ENCODE assay signal across 21 cellular contexts in genomic region chr1:238324465-238324864, GRCh38.
DNase-seq lines count a peak whose midpoint lies in the region; ATAC-seq, FAIRE-seq and TF ChIP-seq lines count a peak whose summit lies in the region.
"Had no signal": no experiment of that assay in that cellular context is flagged by ENCODE, and none has a peak within 500 bp of the region (broad histone marks: within the 10 kb centered on the region; RNA-seq: fewer than 3 reads in every experiment).

No MANE protein-coding gene starts in this region.

- no peak overlapping the region for H3K27ac ChIP-seq in astrocyte (ENCODE audit: low read depth, low read length)
- H3K27ac ChIP-seq in neural progenitor cell = no peak overlapping the region
- H3K27ac ChIP-seq: 22Rv1, BLaER1, C4-2B, GM23248 had no signal

- H3K4me2 ChIP-seq in astrocyte (ENCODE audit: low read length) = no peak overlapping the region
- H3K4me2 ChIP-seq in neural progenitor cell = no peak overlapping the region
- H3K4me2 ChIP-seq: BLaER1 had no signal

- H3K4me3 ChIP-seq in astrocyte (ENCODE audit: insufficient read depth, low read depth, low read length) (no peak overlapping the region), neural progenitor cell (no peak overlapping the region)
- H3K4me3 ChIP-seq: BLaER1, GM12878, GM23248 had no signal

- H3K4me3 Mint-ChIP-seq in astrocyte (ENCODE audit: unreplicated experiment) (no peak overlapping the region), neural progenitor cell (no peak overlapping the region)
- no peak overlapping the region for H3K4me3 Mint-ChIP-seq in effector memory CD8-positive, alpha-beta T cell
- H3K4me3 Mint-ChIP-seq: B cell; CD4-positive, CD25-positive, alpha-beta regulatory T cell; CD8-positive, alpha-beta T cell; H9 had no signal

- H3K36me3 ChIP-seq in astrocyte (ENCODE audit: insufficient read depth, low read length) (no peaks in the 10 kb centered on the region), neural progenitor cell (no peaks in the 10 kb centered on the region)
- H3K36me3 ChIP-seq: BLaER1 had no signal

- H3K4me1 ChIP-seq in astrocyte (ENCODE audit: insufficient read depth, low read length) (no peaks in the 10 kb centered on the region), neural progenitor cell (no peaks in the 10 kb centered on the region)
- H3K4me1 ChIP-seq: BLaER1, Caco-2 had no signal

- H3K9ac ChIP-seq in astrocyte (ENCODE audit: low read length) (no peak overlapping the region), neural progenitor cell (no peak overlapping the region)
- H3K9ac ChIP-seq: BLaER1, GM23248 had no signal

- no peaks in the 10 kb centered on the region for H3F3A ChIP-seq in neural progenitor cell (ENCODE audit: low read depth)

- peak overlapping the region; percentile 86 for H3K27ac Mint-ChIP-seq in astrocyte (ENCODE audit: unreplicated experiment)
- no peak overlapping the region for H3K27ac Mint-ChIP-seq in neural progenitor cell
- no peak overlapping the region for H3K27ac Mint-ChIP-seq in effector memory CD8-positive, alpha-beta T cell
- H3K27ac Mint-ChIP-seq: B cell; CD4-positive, CD25-positive, alpha-beta regulatory T cell; CD8-positive, alpha-beta T cell; H9 had no signal

- H3K9me3 Mint-ChIP-seq in astrocyte (ENCODE audit: unreplicated experiment) (no peaks in the 10 kb centered on the region), neural progenitor cell (peaks cover 17% of the 10 kb centered on the region)
- H3K9me3 Mint-ChIP-seq in effector memory CD8-positive, alpha-beta T cell = peaks cover 14 to 15% of the 10 kb centered on the region in 2 donors

- H4K20me1 ChIP-seq in astrocyte (ENCODE audit: insufficient read depth, low read length) (no peaks in the 10 kb centered on the region), neural progenitor cell (ENCODE audit: low read depth) (no peaks in the 10 kb centered on the region)
- H4K20me1 ChIP-seq: BLaER1 had no signal

- no peaks in the 10 kb centered on the region for H3K9me3 ChIP-seq in astrocyte (ENCODE audit: insufficient read depth, low read depth, low read length)
- no peaks in the 10 kb centered on the region for H3K9me3 ChIP-seq in neural progenitor cell (ENCODE audit: low read depth)
- H3K9me3 ChIP-seq: Caco-2 had no signal

- no peak for TF ChIP-seq CTCF in D721Med (IDR thresholded peaks at IDR 0.05; ENCODE audit: insufficient read depth, missing control alignments)
- no peak for TF ChIP-seq CTCF in astrocyte (IDR thresholded peaks at IDR 0.05; ENCODE audit: insufficient read depth, low read depth, low read length)
- TF ChIP-seq CTCF in neural progenitor cell (IDR thresholded peaks at IDR 0.05) = no peak

- FAIRE-seq in D721Med (lab: Jason Lieb, UNC) (peak; percentile 16), astrocyte (lab: Jason Lieb, UNC) (no peak)
- FAIRE-seq: GM12878 had no signal

- H3K79me2 ChIP-seq in astrocyte (ENCODE audit: insufficient read depth, low read length) (no peaks in the 10 kb centered on the region), neural progenitor cell (ENCODE audit: low read depth) (no peaks in the 10 kb centered on the region)

- H3K36me3 Mint-ChIP-seq in astrocyte (ENCODE audit: low read depth, unreplicated experiment) (peaks cover 3% of the 10 kb centered on the region), neural progenitor cell (peaks cover 3% of the 10 kb centered on the region)
- no peaks in the 10 kb centered on the region for H3K36me3 Mint-ChIP-seq in effector memory CD8-positive, alpha-beta T cell (ENCODE audit: insufficient read depth)
- H3K36me3 Mint-ChIP-seq: CD4-positive, CD25-positive, alpha-beta regulatory T cell; CD8-positive, alpha-beta T cell had no signal

- peaks cover 25% of the 10 kb centered on the region for H3K4me1 Mint-ChIP-seq in astrocyte (ENCODE audit: low read depth, unreplicated experiment)
- peaks cover 5% of the 10 kb centered on the region for H3K4me1 Mint-ChIP-seq in neural progenitor cell
- H3K4me1 Mint-ChIP-seq in effector memory CD8-positive, alpha-beta T cell (ENCODE audit: low read depth in 2 of 2) = no peaks in the 10 kb centered on the region
- H3K4me1 Mint-ChIP-seq: B cell; CD4-positive, CD25-positive, alpha-beta regulatory T cell had no signal

- no peak overlapping the region for H2AFZ ChIP-seq in astrocyte (ENCODE audit: low read depth, low read length)
- H2AFZ ChIP-seq in neural progenitor cell (replicated peaks) = peak overlapping the region; percentile 18
- H2AFZ ChIP-seq: GM23248 had no signal

- H3K27me3 ChIP-seq in astrocyte (ENCODE audit: insufficient read depth, low read length) (no peaks in the 10 kb centered on the region), neural progenitor cell (no peaks in the 10 kb centered on the region)
- H3K27me3 ChIP-seq: BLaER1 had no signal

- ATAC-seq in left lobe of liver (peak; percentile 69), GM21737 (IDR thresholded peaks at IDR 0.05; ENCODE audit: unreplicated experiment) (no peak), GM18517 (IDR thresholded peaks at IDR 0.05; ENCODE audit: unreplicated experiment) (no peak)
- no peak for ATAC-seq in effector memory CD8-positive, alpha-beta T cell (replicated peaks)
- ATAC-seq: CD8-positive, alpha-beta T cell; GM12878; HCT116 had no signal

- no peaks in the 10 kb centered on the region for H3K27me3 Mint-ChIP-seq in astrocyte (ENCODE audit: low read depth, unreplicated experiment)
- peaks cover 7% of the 10 kb centered on the region for H3K27me3 Mint-ChIP-seq in neural progenitor cell (ENCODE audit: insufficient read depth, low read depth)
- H3K27me3 Mint-ChIP-seq in effector memory CD8-positive, alpha-beta T cell = no peaks in the 10 kb centered on the region
- H3K27me3 Mint-ChIP-seq: B cell; CD4-positive, CD25-positive, alpha-beta regulatory T cell had no signal

- DNase-seq in D721Med (ENCODE audit: insufficient read length, low spot score) = no peak
- no peak for DNase-seq in astrocyte (ENCODE audit: low read depth)
- no peak for DNase-seq in left lobe of liver (ENCODE audit: low spot score)
- no peak for DNase-seq in neural progenitor cell (ENCODE audit: low spot score)
- DNase-seq in effector memory CD8-positive, alpha-beta T cell = no peak
- no peak for DNase-seq in T-helper 2 cell
- DNase-seq: Caco-2; CD4-positive, CD25-positive, alpha-beta regulatory T cell; CD8-positive, alpha-beta T cell; DMS 273 treated with DMSO at 0.1 percent for 48 hours; DMS79; H9 had no signal
